In genomic region chr10:93566435-93567276, GRCh38 we compare ENCODE assay signal across 1 cellular context.
A peak's percentile ranks its signal among the peaks of the same experiment; 100 is the strongest.
TF ChIP-seq lines count a peak whose summit lies in the region.

Gene FFAR4 (plus strand): TSS chr10:93566665. CDS start chr10:93566721, 56 bp downstream.

TF ChIP-seq in A549, 52 proteins besides CTCF, POLR2A, EP300 and RAD21 (continued from another document):
- TF ChIP-seq HOXB13 (CRISPR knock-in tag; IDR thresholded peaks at IDR 0.05; ENCODE audit: low read depth), result no peak
- no peak for TF ChIP-seq HEYL (CRISPR knock-in tag; IDR thresholded peaks at IDR 0.05)
- TF ChIP-seq ZNF302 (CRISPR knock-in tag; IDR thresholded peaks at IDR 0.05), result no peak
- TF ChIP-seq HDAC2 (IDR thresholded peaks at IDR 0.05), result peak; percentile 99
TF ChIP-seq in A549: peak in this region for 5.
